Comparison of ENCODE assay signal across 1 cellular context in genomic region chr6:138988469-138988834, GRCh38.
TF ChIP-seq lines count a peak whose summit lies in the region.

No MANE protein-coding gene starts in this region.

TF ChIP-seq in HepG2, 621 proteins besides CTCF, POLR2A, EP300 and RAD21 (continued from another document and continues in another):
- TF ChIP-seq KAT8 (CRISPR knock-in tag; IDR thresholded peaks at IDR 0.05), result peak; percentile 33
- 0 out of 2 replicates have a peak, but pooled peaks have one; percentile 8 for TF ChIP-seq DMTF1 (CRISPR knock-in tag; IDR thresholded peaks at IDR 0.05)
- TF ChIP-seq SAFB2 (CRISPR knock-in tag; IDR thresholded peaks at IDR 0.05; ENCODE audit: borderline replicate concordance, low read depth), result no peak; the same call in 1 of the 2 replicates
- no peak for TF ChIP-seq STAG1 (CRISPR knock-in tag; IDR thresholded peaks at IDR 0.05)
- no peak for TF ChIP-seq FOXJ3 (CRISPR knock-in tag; IDR thresholded peaks at IDR 0.05; ENCODE audit: borderline replicate concordance)
- no peak for TF ChIP-seq KLF11 (CRISPR knock-in tag; IDR thresholded peaks at IDR 0.05)
- 0 out of 2 replicates have a peak, but pooled peaks have one; percentile 7 for TF ChIP-seq ZNF614 (CRISPR knock-in tag; IDR thresholded peaks at IDR 0.05; ENCODE audit: borderline replicate concordance)
- TF ChIP-seq ZNF768 (CRISPR knock-in tag; IDR thresholded peaks at IDR 0.05), result no peak
- TF ChIP-seq ATF1 (CRISPR knock-in tag; IDR thresholded peaks at IDR 0.05), result no peak
- peak in 1 of 2 experiments; percentile 0; a peak in 1 of 4 replicates for TF ChIP-seq HMGXB4 (CRISPR knock-in tag; IDR thresholded peaks at IDR 0.05; ENCODE audit: borderline replicate concordance in 1 of 2, low read depth in 1 of 2)
- no peak for TF ChIP-seq ZNF430 (CRISPR knock-in tag; IDR thresholded peaks at IDR 0.05)
- TF ChIP-seq YY1 (IDR thresholded peaks at IDR 0.05; ENCODE audit: insufficient read depth, insufficient replicate concordance, low read depth, low read length), result no peak
- 0 out of 2 replicates have a peak, but pooled peaks have one; percentile 1 for TF ChIP-seq NCOA2 (CRISPR knock-in tag; IDR thresholded peaks at IDR 0.05)
- TF ChIP-seq MAF1 (CRISPR knock-in tag; IDR thresholded peaks at IDR 0.05; ENCODE audit: borderline replicate concordance), result no peak
- no peak for TF ChIP-seq AGO1 (IDR thresholded peaks at IDR 0.05; ENCODE audit: low read depth, low read length, poor library complexity, severe bottlenecking)
- no peak; the same call in 1 of the 2 replicates for TF ChIP-seq POGZ (CRISPR knock-in tag; IDR thresholded peaks at IDR 0.05)
- no peak for TF ChIP-seq ZNF512 (CRISPR knock-in tag; IDR thresholded peaks at IDR 0.05)
- TF ChIP-seq PRDM15 (CRISPR knock-in tag; IDR thresholded peaks at IDR 0.05), result no peak
- no peak for TF ChIP-seq TEAD2 (CRISPR knock-in tag; IDR thresholded peaks at IDR 0.05)
- TF ChIP-seq PPARG (CRISPR knock-in tag; conservative IDR thresholded peaks at IDR 0.05), result no peak
- no peak for TF ChIP-seq ZMYM4 (CRISPR knock-in tag; IDR thresholded peaks at IDR 0.05)
- TF ChIP-seq SYNCRIP (IDR thresholded peaks at IDR 0.05; ENCODE audit: insufficient read depth, low read depth, low read length), result no peak
- TF ChIP-seq ZNF260 (CRISPR knock-in tag; IDR thresholded peaks at IDR 0.05; ENCODE audit: borderline replicate concordance, low read depth), result no peak
- no peak for TF ChIP-seq E2F1 (CRISPR knock-in tag; IDR thresholded peaks at IDR 0.05)
- no peak for TF ChIP-seq ZSCAN9 (CRISPR knock-in tag; IDR thresholded peaks at IDR 0.05; ENCODE audit: borderline replicate concordance)
- no peak; the same call in 1 of the 2 replicates for TF ChIP-seq ZZZ3 (CRISPR knock-in tag; IDR thresholded peaks at IDR 0.05; ENCODE audit: borderline replicate concordance)
- 0 out of 2 replicates have a peak, but pooled peaks have one; percentile 1 for TF ChIP-seq SOX5 (CRISPR knock-in tag; IDR thresholded peaks at IDR 0.05; ENCODE audit: borderline replicate concordance)
- peak; percentile 26; the same call in 1 of the 2 replicates for TF ChIP-seq GLI4 (CRISPR knock-in tag; IDR thresholded peaks at IDR 0.05; ENCODE audit: borderline replicate concordance)
- TF ChIP-seq ZBTB10 (CRISPR knock-in tag; IDR thresholded peaks at IDR 0.05; ENCODE audit: borderline replicate concordance), result 0 out of 2 replicates have a peak, but pooled peaks have one; percentile 32
- no peak for TF ChIP-seq ADNP (CRISPR knock-in tag; IDR thresholded peaks at IDR 0.05)
- no peak for TF ChIP-seq MEIS1 (CRISPR knock-in tag; IDR thresholded peaks at IDR 0.05; ENCODE audit: borderline replicate concordance)
- TF ChIP-seq ZNF770 (CRISPR knock-in tag; IDR thresholded peaks at IDR 0.05), result peak; percentile 6; the same call in 1 of the 2 replicates
- no peak for TF ChIP-seq MAX (IDR thresholded peaks at IDR 0.05)
- peak; percentile 21 to 28; a peak in 3 of 4 replicates for TF ChIP-seq MAFK (conservative IDR thresholded peaks at IDR 0.05 in 1 of 2, IDR thresholded peaks at IDR 0.05 in 1 of 2; ENCODE audit: low read length in 2 of 2)
- TF ChIP-seq ZSCAN21 (CRISPR knock-in tag; IDR thresholded peaks at IDR 0.05; ENCODE audit: borderline replicate concordance), result no peak
- no peak for TF ChIP-seq NPAS2 (CRISPR knock-in tag; IDR thresholded peaks at IDR 0.05; ENCODE audit: borderline replicate concordance)
- TF ChIP-seq ZNF335 (CRISPR knock-in tag; IDR thresholded peaks at IDR 0.05), result no peak
- no peak for TF ChIP-seq SOX6 (IDR thresholded peaks at IDR 0.05)
- TF ChIP-seq SOX6 (CRISPR knock-in tag; IDR thresholded peaks at IDR 0.05), result no peak
- no peak for TF ChIP-seq SIN3A (IDR thresholded peaks at IDR 0.05; ENCODE audit: borderline replicate concordance, low read depth, low read length)
- no peak for TF ChIP-seq HIC2 (CRISPR knock-in tag; IDR thresholded peaks at IDR 0.05; ENCODE audit: low read depth)
